In the genomic region with DNA sequence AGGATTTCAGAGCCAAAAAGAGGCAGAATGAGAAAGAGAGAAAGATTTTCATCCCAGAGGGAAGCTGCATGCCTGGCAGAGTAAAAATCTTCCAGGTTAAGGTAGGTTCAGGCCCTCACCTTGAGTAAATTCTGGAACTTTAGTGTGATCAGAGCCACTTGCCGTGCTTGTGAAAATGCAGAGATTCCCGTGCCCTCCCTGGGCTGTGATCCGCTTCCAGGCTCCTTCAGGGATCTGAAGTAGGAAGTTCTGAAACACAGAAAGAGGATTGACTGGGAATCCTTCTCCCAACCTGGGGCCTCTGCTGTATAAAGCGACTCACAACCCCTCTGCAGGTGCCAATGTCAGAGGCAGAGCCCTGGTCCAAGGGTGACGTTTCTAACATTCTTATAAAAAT, we compare ENCODE assay signal across 11 cellular contexts. TPM values are rescaled to one million over a fixed set of nuclear protein-coding genes. Genes with fewer than 3 reads are reported as not detected.
DNase-seq lines count a peak whose midpoint lies in the region; ATAC-seq and TF ChIP-seq lines count a peak whose summit lies in the region.
"Had no signal": no experiment of that assay in that cellular context is flagged by ENCODE, and none has a peak within 500 bp of the region (broad histone marks: within the 10 kb centered on the region; RNA-seq: fewer than 3 reads in every experiment).

No MANE protein-coding gene starts in this region.

- peaks cover 0 to 3% of the 10 kb centered on the region in 2 donors for H3K27me3 Mint-ChIP-seq in natural killer cell treated with Interleukin-12 subunit alpha and Interleukin-12 subunit beta and Interleukin-15 and Interleukin-18, amount 100 ng/mL, for 72 hours
- H3K27me3 Mint-ChIP-seq: activated naive CD8-positive, alpha-beta T cell treated with anti-CD3 and anti-CD28 coated beads for 36 hours had no signal

- H3K27me3 ChIP-seq in cardiac muscle cell (no peaks in the 10 kb centered on the region), ectodermal cell (ENCODE audit: control insufficient read depth, insufficient read depth, low read length, poor library complexity, severe bottlenecking) (no peaks in the 10 kb centered on the region), mucosa of rectum (ENCODE audit: control insufficient read depth in 2 of 2, insufficient read depth in 2 of 2, low read length in 2 of 2) (no peaks in the 10 kb centered on the region)

- H3K4me3 ChIP-seq in cardiac muscle cell (no peak overlapping the region), ectodermal cell (ENCODE audit: insufficient read depth, low read depth, low read length) (no peak overlapping the region), mucosa of rectum (ENCODE audit: low read length in 2 of 2) (no peak overlapping the region), urinary bladder (ENCODE audit: low read depth, low read length) (no peak overlapping the region)

- ATAC-seq in left ventricle myocardium superior (no peak), HG02759 (IDR thresholded peaks at IDR 0.05; ENCODE audit: unreplicated experiment) (no peak)
- ATAC-seq in natural killer cell treated with Interleukin-12 subunit alpha and Interleukin-12 subunit beta and Interleukin-15 and Interleukin-18, amount 100 ng/mL, for 72 hours: no peak

- H3K36me3 ChIP-seq in cardiac muscle cell (no peaks in the 10 kb centered on the region), ectodermal cell (ENCODE audit: control insufficient read depth, insufficient read depth, low read length) (no peaks in the 10 kb centered on the region), mucosa of rectum (ENCODE audit: control insufficient read depth in 2 of 2, insufficient read depth in 2 of 2, low read length in 2 of 2) (no peaks in the 10 kb centered on the region), urinary bladder (ENCODE audit: insufficient read depth) (no peaks in the 10 kb centered on the region)

- no peaks in the 10 kb centered on the region for H3K36me3 Mint-ChIP-seq in natural killer cell treated with Interleukin-12 subunit alpha and Interleukin-12 subunit beta and Interleukin-15 and Interleukin-18, amount 100 ng/mL, for 72 hours
- H3K36me3 Mint-ChIP-seq: activated naive CD8-positive, alpha-beta T cell treated with anti-CD3 and anti-CD28 coated beads for 36 hours had no signal

- H3K9me3 Mint-ChIP-seq in natural killer cell treated with Interleukin-12 subunit alpha and Interleukin-12 subunit beta and Interleukin-15 and Interleukin-18, amount 100 ng/mL, for 72 hours: no peaks in the 10 kb centered on the region
- H3K9me3 Mint-ChIP-seq: activated naive CD8-positive, alpha-beta T cell treated with anti-CD3 and anti-CD28 coated beads for 36 hours had no signal

- DNase-seq in cardiac muscle cell (ENCODE audit: low read depth in 1 of 2, low spot score in 1 of 2): no peak
- DNase-seq in left ventricle myocardium superior: no peak
- DNase-seq in natural killer cell treated with Interleukin-12 subunit alpha and Interleukin-12 subunit beta and Interleukin-15 and Interleukin-18, amount 100 ng/mL, for 72 hours (ENCODE audit: low spot score): no peak
- no peak for DNase-seq in MV-4-11 (lab: John Stamatoyannopoulos, UW)
- DNase-seq: activated CD4-positive, alpha-beta T cell treated with anti-CD3 and anti-CD28 coated beads for 4 hours; activated naive CD8-positive, alpha-beta T cell treated with anti-CD3 and anti-CD28 coated beads for 36 hours; erythroblast had no signal

- intact Hi-C loops in left ventricle myocardium superior (cut with micrococcal nuclease): no loop called here

- H3K27ac ChIP-seq in cardiac muscle cell (peak overlapping the region; percentile 79), ectodermal cell (ENCODE audit: insufficient read depth, low read depth, low read length, poor library complexity, severe bottlenecking) (peak overlapping the region; percentile 92), mucosa of rectum (ENCODE audit: low read depth in 2 of 2, low read length in 2 of 2) (peak overlapping the region; percentile 60 to 61), urinary bladder (ENCODE audit: low read depth) (peak overlapping the region; percentile 3)

- H3K4me1 ChIP-seq in cardiac muscle cell (ENCODE audit: low read depth) (peaks cover 19% of the 10 kb centered on the region), ectodermal cell (ENCODE audit: control insufficient read depth, insufficient read depth, low read length) (peaks cover 55% of the 10 kb centered on the region), mucosa of rectum (ENCODE audit: control insufficient read depth in 2 of 2, insufficient read depth in 2 of 2, low read length in 2 of 2) (peaks cover 13 to 18% of the 10 kb centered on the region in 2 donors), urinary bladder (ENCODE audit: insufficient read depth) (no peaks in the 10 kb centered on the region)

- H3K9me3 ChIP-seq in cardiac muscle cell (ENCODE audit: low read depth): no peaks in the 10 kb centered on the region
- no peaks in the 10 kb centered on the region for H3K9me3 ChIP-seq in ectodermal cell (ENCODE audit: control insufficient read depth, low read length)
- H3K9me3 ChIP-seq in mucosa of rectum (ENCODE audit: control insufficient read depth in 2 of 2, low read length in 2 of 2): no peaks in the 10 kb centered on the region

- H3K27ac Mint-ChIP-seq in natural killer cell treated with Interleukin-12 subunit alpha and Interleukin-12 subunit beta and Interleukin-15 and Interleukin-18, amount 100 ng/mL, for 72 hours: no peak overlapping the region
- H3K27ac Mint-ChIP-seq: activated naive CD8-positive, alpha-beta T cell treated with anti-CD3 and anti-CD28 coated beads for 36 hours had no signal

- peaks cover 20 to 24% of the 10 kb centered on the region in 2 donors for H3K4me1 Mint-ChIP-seq in natural killer cell treated with Interleukin-12 subunit alpha and Interleukin-12 subunit beta and Interleukin-15 and Interleukin-18, amount 100 ng/mL, for 72 hours (ENCODE audit: low read depth in 2 of 2)

- H3K4me3 Mint-ChIP-seq in natural killer cell treated with Interleukin-12 subunit alpha and Interleukin-12 subunit beta and Interleukin-15 and Interleukin-18, amount 100 ng/mL, for 72 hours: no peak overlapping the region
- H3K4me3 Mint-ChIP-seq: activated naive CD8-positive, alpha-beta T cell treated with anti-CD3 and anti-CD28 coated beads for 36 hours had no signal

- peak overlapping the region; percentile 27 to 34 for H3K9ac ChIP-seq in mucosa of rectum (ENCODE audit: low read depth in 1 of 2, low read length in 2 of 2)

- WGBS in ectodermal cell, 2 experiments: 38 to 40% methylated on average over 5 of the region's 5 CpGs
- 82% methylated on average over 5 of the region's 5 CpGs for WGBS in urinary bladder

- TF ChIP-seq CTCF in cardiac muscle cell (IDR thresholded peaks at IDR 0.05; ENCODE audit: low read depth, low read length): no peak

RNA-seq across cellular contexts. Expression of a gene that starts 26.6 kb away (rescaled TPM):
- 3.4 and 4.3 TPM in 2 replicates for total RNA-seq in cardiac muscle cell
- polyA plus RNA-seq in cardiac muscle cell: 2.1 and 3.4 TPM in 2 replicates
- 1.5 TPM for total RNA-seq in left ventricle myocardium superior
- polyA plus RNA-seq in ectodermal cell (2013, experiment 1 of 4): 63.0 TPM
- 68.3 TPM for polyA plus RNA-seq in ectodermal cell (2013, experiment 2 of 4)
- polyA plus RNA-seq in ectodermal cell (2013, experiment 3 of 4): 42.8 TPM
- polyA plus RNA-seq in ectodermal cell (2013, experiment 4 of 4): 44.3 TPM
- total RNA-seq in urinary bladder: 0.90 TPM
- polyA plus RNA-seq in urinary bladder: 0.82 TPM
- 1 to 10 TPM; 1.0 to 2.5 TPM for total RNA-seq in natural killer cell treated with Interleukin-12 subunit alpha and Interleukin-12 subunit beta and Interleukin-15 and Interleukin-18, amount 100 ng/mL, for 72 hours

Comparison
In these comparisons a context has a peak if more than half of its experiments do, and no peak if none do; other contexts are left out.
1. H3K27ac ChIP-seq: peak in every context shown above with its lines; median percentile 92 in ectodermal cell; 79 in cardiac muscle cell; 60 in mucosa of rectum; 3 in urinary bladder.